9 cellular contexts compared by ENCODE assay signal in genomic region chr3:51955893-51956770, GRCh38. TPM values are rescaled to one million over a fixed set of nuclear protein-coding genes. Genes with fewer than 3 reads are reported as not detected.
DNase-seq lines count a peak whose midpoint lies in the region; ATAC-seq and TF ChIP-seq lines count a peak whose summit lies in the region.
"Had no signal": no experiment of that assay in that cellular context is flagged by ENCODE, and none has a peak within 500 bp of the region (broad histone marks: within the 10 kb centered on the region; RNA-seq: fewer than 3 reads in every experiment).

No MANE protein-coding gene starts in this region.

- peaks cover 62% of the 10 kb centered on the region for H3K36me3 ChIP-seq in WERI-Rb-1
- peaks cover 0 to 2% (median 0%) of the 10 kb centered on the region in 4 donors for H3K36me3 ChIP-seq in liver (ENCODE audit: control insufficient read depth in 4 of 4, insufficient read depth in 3 of 4, low read depth in 1 of 4, low read length in 3 of 4)
- peaks cover 7 to 25% of the 10 kb centered on the region in 2 donors for H3K36me3 ChIP-seq in stomach smooth muscle (ENCODE audit: control insufficient read depth in 2 of 2, insufficient read depth in 2 of 2, low read length in 2 of 2)

- H3K27me3 ChIP-seq in WERI-Rb-1 (ENCODE audit: insufficient read depth, low read depth, severe bottlenecking) (no peaks in the 10 kb centered on the region), liver (ENCODE audit: control insufficient read depth in 4 of 4, insufficient read depth in 4 of 4, low read length in 3 of 4) (no peaks in the 10 kb centered on the region), stomach smooth muscle (ENCODE audit: control insufficient read depth in 1 of 2, insufficient read depth in 2 of 2, low read length in 2 of 2) (peaks cover 0 to 4% of the 10 kb centered on the region in 2 donors)

- peak; percentile 18; the same call in 1 of the 2 replicates for TF ChIP-seq CTCF in WERI-Rb-1 (IDR thresholded peaks at IDR 0.05; ENCODE audit: low read depth, low read length)
- TF ChIP-seq CTCF in liver (IDR thresholded peaks at IDR 0.05; ENCODE audit: low read depth, low read length, missing input control) = peak; percentile 46

- H3K9me3 ChIP-seq in WERI-Rb-1 (ENCODE audit: severe bottlenecking) (no peaks in the 10 kb centered on the region), liver (ENCODE audit: control insufficient read depth in 4 of 4, low read length in 3 of 4) (no peaks in the 10 kb centered on the region), stomach smooth muscle (ENCODE audit: control insufficient read depth in 2 of 2, low read length in 2 of 2) (no peaks in the 10 kb centered on the region)

- H3K4me3 ChIP-seq in WERI-Rb-1 (ENCODE audit: low read depth, low read length) (no peak overlapping the region), liver (ENCODE audit: low read depth in 1 of 3, low read length in 3 of 3) (peak overlapping the region; percentile 6 to 45 (median 11)), stomach smooth muscle (ENCODE audit: low read length in 2 of 2) (peak overlapping the region; percentile 35 to 64)
- H3K4me3 ChIP-seq: SK-N-MC had no signal

- ATAC-seq in GM18498 (IDR thresholded peaks at IDR 0.05; ENCODE audit: unreplicated experiment) = peak; percentile 60
- ATAC-seq in HG03432 (IDR thresholded peaks at IDR 0.05; ENCODE audit: unreplicated experiment) = no peak

- 6% methylated on average over 97 of the region's 97 CpGs for WGBS in liver

- H3K27ac ChIP-seq in WERI-Rb-1 (no peak overlapping the region), liver (ENCODE audit: low read depth in 1 of 2, low read length in 2 of 2) (peak overlapping the region; percentile 20 to 59), stomach smooth muscle (ENCODE audit: low read length) (peak overlapping the region; percentile 55)
- H3K27ac ChIP-seq: SK-N-MC had no signal

- H3K4me1 ChIP-seq in liver (ENCODE audit: control insufficient read depth in 4 of 4, insufficient read depth in 4 of 4, low read length in 3 of 4) = peaks cover 11 to 35% (median 19%) of the 10 kb centered on the region in 4 donors
- H3K4me1 ChIP-seq in stomach smooth muscle (ENCODE audit: control insufficient read depth, insufficient read depth, low read length) = peaks cover 16% of the 10 kb centered on the region

- no peak for TF ChIP-seq RAD21 in liver (IDR thresholded peaks at IDR 0.05)

- DNase-seq in WERI-Rb-1 (no peak), ecto neural progenitor cell (ENCODE audit: low spot score) (peak; percentile 78), NCI-H2196 treated with DMSO at 0.1 percent for 48 hours (lab: John Stamatoyannopoulos, UW; ENCODE audit: unreplicated experiment) (no peak)
- DNase-seq in effector CD4-positive, alpha-beta T cell = no peak

- H3K9ac ChIP-seq in liver (ENCODE audit: low read depth in 1 of 2, low read length in 2 of 2) = peak overlapping the region in 1 of 2 donors; percentile 21
- H3K9ac ChIP-seq in stomach smooth muscle (ENCODE audit: low read length in 2 of 2) = peak overlapping the region; percentile 44 to 55

TF ChIP-seq in liver, 16 proteins besides CTCF, POLR2A, EP300 and RAD21:
- TF ChIP-seq SP1 (IDR thresholded peaks at IDR 0.05) (no peak), NR2F2 (IDR thresholded peaks at IDR 0.05) (no peak)

RNA-seq across cellular contexts. Expression of gene GPR62, which starts 1.0 kb away (rescaled TPM):
- under 1 TPM in 1 of 2 donors, not detected in 1; 0.08 TPM for total RNA-seq in liver
- polyA plus RNA-seq in liver = under 1 TPM in 1 of 2 donors, not detected in 1; 0.07 TPM

RNA-seq across cellular contexts. Expression of gene PCBP4, which starts 11.1 kb away (rescaled TPM):
- 1 to 10 TPM; 4.0 to 4.9 TPM for total RNA-seq in liver
- 1 to 10 TPM; 2.7 to 7.9 TPM for polyA plus RNA-seq in liver

RNA-seq across cellular contexts. Expression of gene PARP3, which starts 14.0 kb away (rescaled TPM):
- 10 to 100 TPM in 1 of 2 donors, 1 to 10 TPM in 1; 1.5 to 21.4 TPM for total RNA-seq in liver
- 10 to 100 TPM in 1 of 2 donors, 1 to 10 TPM in 1; 9.3 to 16.1 TPM for polyA plus RNA-seq in liver

RNA-seq across cellular contexts. Expression of gene RRP9, which starts 14.4 kb away (rescaled TPM):
- 1 to 10 TPM; 6.5 to 8.3 TPM for total RNA-seq in liver
- 10 to 100 TPM in 1 of 2 donors, 1 to 10 TPM in 1; 7.4 to 11.0 TPM for polyA plus RNA-seq in liver

RNA-seq across cellular contexts. Expression of gene ABHD14B, which starts 17.7 kb away (rescaled TPM):
- total RNA-seq in liver = 10 to 100 TPM; 24.3 to 43.3 TPM
- 100 to 1,000 TPM in 1 of 2 donors, 10 to 100 TPM in 1; 90.6 to 127 TPM for polyA plus RNA-seq in liver
